8 cellular contexts compared by ENCODE assay signal in genomic region chr2:241064008-241064801, GRCh38. TPM values are rescaled to one million over a fixed set of nuclear protein-coding genes. Genes with fewer than 3 reads are reported as not detected.
DNase-seq lines count a peak whose midpoint lies in the region; ATAC-seq and TF ChIP-seq lines count a peak whose summit lies in the region.

No MANE protein-coding gene starts in this region.

- peak overlapping the region; percentile 66 for H3K4me3 Mint-ChIP-seq in natural killer cell

- H3K9me3 Mint-ChIP-seq in natural killer cell = no peaks in the 10 kb centered on the region

- no peaks in the 10 kb centered on the region for H3K27me3 Mint-ChIP-seq in natural killer cell (ENCODE audit: low read depth in 2 of 2)

- peaks cover 0 to 8% of the 10 kb centered on the region in 2 donors for H3K4me1 ChIP-seq in breast epithelium

- no peaks in the 10 kb centered on the region for H3K36me3 Mint-ChIP-seq in natural killer cell

- intact Hi-C loops in breast epithelium (cut with DNase I; ENCODE audit: low total_unique reads) (no loop called here), natural killer cell (cut with micrococcal nuclease) (no loop called here)

- no peak for TF ChIP-seq POLR2A in breast epithelium (IDR thresholded peaks at IDR 0.05)

- peaks cover 0 to 4% of the 10 kb centered on the region in 2 donors for H3K4me1 Mint-ChIP-seq in natural killer cell

- ATAC-seq in SK-N-SH treated with all-trans-retinoic acid at 6 μM for 48 hours (peak; percentile 55; the same call in 2 of the 3 replicates), natural killer cell (peak in 2 of 3 donors; percentile 40 to 84), HG03045 (IDR thresholded peaks at IDR 0.05; ENCODE audit: unreplicated experiment) (no peak), HG03521 (IDR thresholded peaks at IDR 0.05; ENCODE audit: unreplicated experiment) (no peak), GM21825 (IDR thresholded peaks at IDR 0.05; ENCODE audit: unreplicated experiment) (no peak)

- no peak for TF ChIP-seq CTCF in breast epithelium (IDR thresholded peaks at IDR 0.05)
- TF ChIP-seq CTCF in natural killer cell (IDR thresholded peaks at IDR 0.05) = no peak

- H3K9me3 ChIP-seq in breast epithelium = no peaks in the 10 kb centered on the region

- H3K27me3 ChIP-seq in breast epithelium = no peaks in the 10 kb centered on the region

- peak overlapping the region in 1 of 2 donors; percentile 82 for H3K27ac ChIP-seq in breast epithelium

- peak overlapping the region in 2 of 3 donors; percentile 49 to 65 for H3K4me3 ChIP-seq in breast epithelium

- DNase-seq in GM03348 (ENCODE audit: low spot score) (peak; percentile 32), breast epithelium (ENCODE audit: low spot score in 2 of 2) (peak in 1 of 2 donors; percentile 47), natural killer cell (no peak), mesenteric fat pad (ENCODE audit: low spot score) (no peak)

- no peak overlapping the region for H3K27ac Mint-ChIP-seq in natural killer cell

- no peaks in the 10 kb centered on the region for H3K36me3 ChIP-seq in breast epithelium

TF ChIP-seq in SK-N-SH treated with all-trans-retinoic acid at 6 μM for 48 hours, 23 proteins besides CTCF, POLR2A, EP300 and RAD21:
- TF ChIP-seq ZNF565 (CRISPR knock-in tag; conservative IDR thresholded peaks at IDR 0.05; ENCODE audit: low read depth) = no peak
- TF ChIP-seq CSDC2 (CRISPR knock-in tag; IDR thresholded peaks at IDR 0.05) = no peak
- no peak for TF ChIP-seq BACH2 (CRISPR knock-in tag; IDR thresholded peaks at IDR 0.05; ENCODE audit: borderline replicate concordance)
- TF ChIP-seq ESRRG (CRISPR knock-in tag; IDR thresholded peaks at IDR 0.05) = no peak
- no peak for TF ChIP-seq TCF4 (CRISPR knock-in tag; IDR thresholded peaks at IDR 0.05; ENCODE audit: borderline replicate concordance)
- TF ChIP-seq ARNTL (CRISPR knock-in tag; IDR thresholded peaks at IDR 0.05; ENCODE audit: borderline replicate concordance, low read depth) = no peak
- TF ChIP-seq ZC3H10 (CRISPR knock-in tag; IDR thresholded peaks at IDR 0.05) = no peak
- TF ChIP-seq SNAI2 (CRISPR knock-in tag; IDR thresholded peaks at IDR 0.05) = no peak
- TF ChIP-seq GLIS3 (CRISPR knock-in tag; IDR thresholded peaks at IDR 0.05) = no peak
- no peak for TF ChIP-seq TOX (CRISPR knock-in tag; IDR thresholded peaks at IDR 0.05; ENCODE audit: borderline replicate concordance)
- no peak for TF ChIP-seq TSHZ2 (CRISPR knock-in tag; IDR thresholded peaks at IDR 0.05)

RNA-seq across cellular contexts. Expression of gene MTERF4, which starts 37.9 kb away (rescaled TPM):
- total RNA-seq in breast epithelium = 10 to 100 TPM; 35.7 to 54.6 (median 50.2) TPM
- 10 to 100 TPM; 38.9 to 45.5 (median 39.2) TPM for total RNA-seq in natural killer cell
- 23.6 TPM for total RNA-seq in mesenteric fat pad

Comparison
In these comparisons a context has a peak if more than half of its experiments do, and no peak if none do; other contexts are left out.
1. ATAC-seq: peak in SK-N-SH treated with all-trans-retinoic acid at 6 μM for 48 hours (single experiment) and natural killer cell (2 of 3); none in HG03045 (single experiment), HG03521 (single experiment) and GM21825 (single experiment).